In the genomic region with DNA sequence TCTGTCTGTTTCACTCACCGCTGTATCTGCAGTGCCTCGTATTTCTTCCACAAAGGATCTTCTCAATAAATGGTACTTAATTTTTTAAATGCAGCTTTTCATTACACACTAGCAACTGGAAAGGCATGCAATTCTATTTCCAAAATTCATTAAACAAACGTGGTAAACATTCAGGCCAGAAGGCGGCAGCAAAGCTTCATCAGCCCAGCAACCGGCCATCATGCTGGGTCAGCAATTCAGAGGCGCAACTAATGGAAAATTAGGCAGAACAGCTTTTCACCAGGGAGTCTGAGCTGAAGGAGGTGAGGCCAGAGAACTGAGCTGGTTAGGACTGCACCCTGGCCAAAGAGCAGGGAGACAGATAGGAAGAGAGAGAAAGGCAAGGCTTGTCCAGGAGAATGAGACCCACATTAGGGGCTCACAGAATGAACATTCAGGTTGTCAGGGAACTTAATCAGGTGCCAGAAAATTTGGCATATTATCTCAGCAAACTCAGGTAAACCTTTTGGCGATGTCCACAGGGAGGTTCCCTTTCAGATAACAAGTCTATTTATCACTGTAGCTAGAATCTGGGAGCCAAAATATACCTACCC, we compare ENCODE assay signal across 9 cellular contexts. TPM values are rescaled to one million over a fixed set of nuclear protein-coding genes. Genes with fewer than 3 reads are reported as not detected.
DNase-seq lines count a peak whose midpoint lies in the region; ATAC-seq and TF ChIP-seq lines count a peak whose summit lies in the region.
"Had no signal": no experiment of that assay in that cellular context is flagged by ENCODE, and none has a peak within 500 bp of the region (broad histone marks: within the 10 kb centered on the region; RNA-seq: fewer than 3 reads in every experiment).

No MANE protein-coding gene starts in this region.

- no peak for TF ChIP-seq EP300 in esophagus muscularis mucosa (IDR thresholded peaks at IDR 0.05)

- peaks cover 5% of the 10 kb centered on the region for H3K27me3 Mint-ChIP-seq in nephron (ENCODE audit: low read depth)
- H3K27me3 Mint-ChIP-seq: CD4-positive, CD25-positive, alpha-beta regulatory T cell had no signal

- no peak for TF ChIP-seq POLR2A in esophagus muscularis mucosa (IDR thresholded peaks at IDR 0.05; ENCODE audit: low read depth)

- H3K27ac ChIP-seq in Panc1 (ENCODE audit: low read length), result no peak overlapping the region
- no peak overlapping the region for H3K27ac ChIP-seq in esophagus muscularis mucosa (replicated peaks in 1 of 4)

- no peaks in the 10 kb centered on the region for H3K9me3 ChIP-seq in Panc1 (ENCODE audit: control insufficient read depth, insufficient read depth, low read depth, low read length)
- H3K9me3 ChIP-seq in esophagus muscularis mucosa, result peaks cover 0 to under 1% (median 0%) of the 10 kb centered on the region in 4 donors

- peak; percentile 90 for TF ChIP-seq CTCF in Panc1 (IDR thresholded peaks at IDR 0.05)
- peak; percentile 66 to 79 (median 78) for TF ChIP-seq CTCF in esophagus muscularis mucosa (IDR thresholded peaks at IDR 0.05)
- peak; percentile 81 to 90 (median 85) for TF ChIP-seq CTCF in nephron (IDR thresholded peaks at IDR 0.05; ENCODE audit: unreplicated experiment in 3 of 3)

- BruUV-seq in Panc1 (replicated peaks; lab: Mats Ljungman, UMichigan), result no TSS peak

- no peak overlapping the region for H3K4me3 Mint-ChIP-seq in nephron
- H3K4me3 Mint-ChIP-seq: CD4-positive, CD25-positive, alpha-beta regulatory T cell had no signal

- no peak overlapping the region for H3K27ac Mint-ChIP-seq in nephron
- H3K27ac Mint-ChIP-seq: CD4-positive, CD25-positive, alpha-beta regulatory T cell had no signal

- intact Hi-C loops in Panc1 (cut with micrococcal nuclease; ENCODE audit: unreplicated experiment) (loop anchor here (2.0 to 5.0 kb wide), 2 partner anchors 59 to 464 kb away; no protein-coding TSS in a partner anchor), esophagus muscularis mucosa (cut with DNase I) (loop anchor here (5.0 kb wide), 2 partner anchors 59 to 464 kb away; no protein-coding TSS in a partner anchor)

- peak; percentile 58 for ATAC-seq in HG02885 (IDR thresholded peaks at IDR 0.05; ENCODE audit: poor library complexity, unreplicated experiment)
- ATAC-seq in Panc1, result peak; percentile 71; the same call in 1 of the 2 replicates
- ATAC-seq in HG02938 (IDR thresholded peaks at IDR 0.05; ENCODE audit: unreplicated experiment), result no peak
- ATAC-seq in HG02571 (IDR thresholded peaks at IDR 0.05; ENCODE audit: unreplicated experiment), result no peak

- H3K4me3 ChIP-seq in Panc1 (ENCODE audit: low read depth in 2 of 2, low read length in 2 of 2) (no peak overlapping the region), esophagus muscularis mucosa (no peak overlapping the region)

- no peaks in the 10 kb centered on the region for H3K36me3 ChIP-seq in Panc1 (ENCODE audit: control insufficient read depth, insufficient read depth, low read length)
- no peaks in the 10 kb centered on the region for H3K36me3 ChIP-seq in esophagus muscularis mucosa

- WGBS in esophagus muscularis mucosa, result 15% methylated on average over 7 of the region's 7 CpGs

- no peaks in the 10 kb centered on the region for H3K36me3 Mint-ChIP-seq in nephron (ENCODE audit: low read depth)
- H3K36me3 Mint-ChIP-seq: CD4-positive, CD25-positive, alpha-beta regulatory T cell had no signal

- POLR2A ChIA-PET in Panc1 (lab: Charles Lee), result no interaction called here

- DNase-seq in NCI-H1436 (lab: John Stamatoyannopoulos, UW), result peak; percentile 2
- no peak for DNase-seq in NCI-H1436 treated with DMSO at 0.1 percent for 48 hours (lab: John Stamatoyannopoulos, UW)
- peak; percentile 24 for DNase-seq in Panc1 (ENCODE audit: low read depth, low spot score)
- peak; percentile 91 for DNase-seq in esophagus muscularis mucosa (ENCODE audit: extremely low spot score)

- no peaks in the 10 kb centered on the region for H3K27me3 ChIP-seq in Panc1 (ENCODE audit: control insufficient read depth, insufficient read depth, low read length)
- H3K27me3 ChIP-seq in esophagus muscularis mucosa, result no peaks in the 10 kb centered on the region

- CTCF ChIA-PET in Panc1 (lab: Charles Lee), result interaction anchor here (1.3 kb wide), 1 partner anchor 465 kb away, joined by 3 read pairs; no protein-coding TSS in a partner anchor

- peaks cover 19% of the 10 kb centered on the region for H3K4me1 Mint-ChIP-seq in nephron
- H3K4me1 Mint-ChIP-seq: CD4-positive, CD25-positive, alpha-beta regulatory T cell had no signal

- H3K4me1 ChIP-seq in Panc1 (ENCODE audit: control insufficient read depth, insufficient read depth, low read length), result no peaks in the 10 kb centered on the region
- H3K4me1 ChIP-seq in esophagus muscularis mucosa, result peaks cover 12 to 28% (median 25%) of the 10 kb centered on the region in 4 donors

- no peaks in the 10 kb centered on the region for H3K9me3 Mint-ChIP-seq in nephron

- in situ Hi-C loops in Panc1 (cut with HindIII; ENCODE audit: low pct_unique_long_range_greater_than_20kb, low sequenced_read_pairs), result no loop called here

RNA-seq across cellular contexts. Expression of a gene that starts 17.7 kb away (rescaled TPM):
- 7.8 TPM for total RNA-seq in Panc1 (2021; ENCODE audit: unreplicated experiment)
- 1.5 TPM for polyA plus RNA-seq in Panc1 (2012; ENCODE audit: insufficient read length)
- total RNA-seq in esophagus muscularis mucosa, result 10 to 100 TPM; 17.9 to 22.4 (median 21.0) TPM
- total RNA-seq: CD4-positive, CD25-positive, alpha-beta regulatory T cell had no signal
- polyA plus RNA-seq: CD4-positive, CD25-positive, alpha-beta regulatory T cell had no signal

Comparison
In these comparisons a context has a peak if more than half of its experiments do, and no peak if none do; other contexts are left out.
1. ATAC-seq: peak in HG02885 (single experiment) and Panc1 (single experiment); none in HG02938 (single experiment) and HG02571 (single experiment).
2. Peak in every context shown above with its lines, with median percentiles within 50 percentile points of each other: CTCF ChIP-seq.